24 cellular contexts compared by ENCODE assay signal in genomic region chr10:25232229-25232628, GRCh38. TPM values are rescaled to one million over a fixed set of nuclear protein-coding genes. Genes with fewer than 3 reads are reported as not detected.
"Had no signal": no experiment of that assay in that cellular context is flagged by ENCODE, and none has a peak within 500 bp of the region (broad histone marks: within the 10 kb centered on the region; RNA-seq: fewer than 3 reads in every experiment).

No MANE protein-coding gene starts in this region.

- H3K27ac ChIP-seq: body of pancreas, SJSA1 had no signal

- H3K36me3 ChIP-seq: SJSA1 had no signal

- H3K4me3 ChIP-seq: body of pancreas, K562, SJSA1 had no signal

- H3K4me1 ChIP-seq: body of pancreas, SJSA1 had no signal

- ATAC-seq: activated CD8-positive, alpha-beta T cell treated with anti-CD3 and anti-CD28 coated beads for 36 hours; body of pancreas; K562; Panc1 had no signal

- H3K27me3 ChIP-seq: body of pancreas, SJSA1 had no signal

- DNase-seq: activated CD4-positive, alpha-beta T cell treated with anti-CD3 and anti-CD28 coated beads, Interleukin-2, amount 10 ng/mL, durations not matched to agents 24 days and 14 days; activated CD4-positive, alpha-beta T cell treated with anti-CD3 and anti-CD28 coated beads, Interleukin-2, amount 50 U/mL, for 4 hours; activated CD8-positive, alpha-beta T cell treated with anti-CD3 and anti-CD28 coated beads for 36 hours; activated gamma-delta T cell; activated naive CD4-positive, alpha-beta T cell treated with Interleukin-2 at 50 U/mL for 16 hours; activated naive CD8-positive, alpha-beta T cell treated with anti-CD3 and anti-CD28 coated beads, Interleukin-2, amount 10 ng/mL, durations not matched to agents 7 days and 5 days; activated T-cell treated with anti-CD3 and anti-CD28 coated beads, Interleukin-2, amount 50 U/mL, for 24 hours; amygdala; body of pancreas; central memory CD4-positive, alpha-beta T cell; NCI-H1092 treated with DMSO at 0.1 percent for 48 hours; NCI-H1694; NCI-H1930; NCI-H2081 treated with DMSO at 0.1 percent for 48 hours; NCI-H2171; NCI-H510A; NCI-H526; NCI-H774; SHP77 treated with DMSO at 0.1 percent for 48 hours; SK-N-SH had no signal

- H3K9me3 ChIP-seq: body of pancreas, SJSA1, SK-N-SH had no signal

RNA-seq across cellular contexts. Expression of gene GPR158, which starts 57.4 kb away (rescaled TPM):
- total RNA-seq: activated CD4-positive, alpha-beta T cell treated with anti-CD3 and anti-CD28 coated beads, Interleukin-2, amount 10 ng/mL, durations not matched to agents 24 days and 14 days; activated CD8-positive, alpha-beta memory T cell treated with anti-CD3 and anti-CD28 coated beads for 36 hours; activated CD8-positive, alpha-beta T cell treated with anti-CD3 and anti-CD28 coated beads for 36 hours; activated naive CD8-positive, alpha-beta T cell treated with anti-CD3 and anti-CD28 coated beads, Interleukin-2, amount 10 ng/mL, durations not matched to agents 7 days and 5 days had no signal
- polyA plus RNA-seq: SK-N-SH had no signal
